ENCODE assay signal across 9 cellular contexts in genomic region chr12:92444763-92445162, GRCh38.
A peak's percentile ranks its signal among the peaks of the same experiment; 100 is the strongest.
DNase-seq lines count a peak whose midpoint lies in the region; ATAC-seq and TF ChIP-seq lines count a peak whose summit lies in the region.
"Had no signal": no experiment of that assay in that cellular context is flagged by ENCODE, and none has a peak within 500 bp of the region (broad histone marks: within the 10 kb centered on the region; RNA-seq: fewer than 3 reads in every experiment).

No MANE protein-coding gene starts in this region.

- TF ChIP-seq CTCF in esophagus squamous epithelium (IDR thresholded peaks at IDR 0.05), result no peak

- no peak for DNase-seq in stimulated activated naive CD8-positive, alpha-beta T cell treated with anti-CD3 and anti-CD28 coated beads, Interleukin-15, amount 100 ng/mL, for 72 hours
- DNase-seq in esophagus squamous epithelium (lab: John Stamatoyannopoulos, UW) (no peak), dermis blood vessel endothelial cell (no peak), NCI-H187 treated with DMSO at 0.1 percent for 48 hours (lab: John Stamatoyannopoulos, UW) (no peak), kidney tubule cell (ENCODE audit: low spot score) (no peak)
- DNase-seq in stimulated activated CD4-positive, alpha-beta T cell treated with anti-CD3 and anti-CD28 coated beads, Interleukin-4, amount 100 ng/mL, for 1 hour, result no peak

- H3K36me3 Mint-ChIP-seq in stimulated activated naive CD8-positive, alpha-beta T cell treated with anti-CD3 and anti-CD28 coated beads, Interleukin-15, Interleukin-2, amounts not matched to agents 100 ng/mL and 50 ng/mL, for 24 hours (ENCODE audit: low read depth), result peaks cover 14% of the 10 kb centered on the region

- H3K9me3 ChIP-seq in esophagus squamous epithelium, result no peaks in the 10 kb centered on the region

- peaks cover 31% of the 10 kb centered on the region for H3K9me3 Mint-ChIP-seq in stimulated activated naive CD8-positive, alpha-beta T cell treated with anti-CD3 and anti-CD28 coated beads, Interleukin-15, Interleukin-2, amounts not matched to agents 100 ng/mL and 50 ng/mL, for 24 hours
- H3K9me3 Mint-ChIP-seq in stimulated activated naive CD8-positive, alpha-beta T cell treated with anti-CD3 and anti-CD28 coated beads, Interleukin-15, amount 100 ng/mL, for 72 hours, result peaks cover 13 to 20% of the 10 kb centered on the region in 2 donors

- peak overlapping the region; percentile 20 for H3K4me3 Mint-ChIP-seq in stimulated activated naive CD8-positive, alpha-beta T cell treated with anti-CD3 and anti-CD28 coated beads, Interleukin-15, Interleukin-2, amounts not matched to agents 100 ng/mL and 50 ng/mL, for 24 hours
- H3K4me3 Mint-ChIP-seq in stimulated activated naive CD8-positive, alpha-beta T cell treated with anti-CD3 and anti-CD28 coated beads, Interleukin-15, amount 100 ng/mL, for 72 hours, result no peak overlapping the region

- H3K27ac ChIP-seq in esophagus squamous epithelium, result peak overlapping the region; percentile 62 to 80 (median 72)
- H3K27ac ChIP-seq: VCaP had no signal

- H3K27ac Mint-ChIP-seq in stimulated activated naive CD8-positive, alpha-beta T cell treated with anti-CD3 and anti-CD28 coated beads, Interleukin-15, Interleukin-2, amounts not matched to agents 100 ng/mL and 50 ng/mL, for 24 hours, result peak overlapping the region; percentile 75
- no peak overlapping the region for H3K27ac Mint-ChIP-seq in stimulated activated naive CD8-positive, alpha-beta T cell treated with anti-CD3 and anti-CD28 coated beads, Interleukin-15, amount 100 ng/mL, for 72 hours

- no peaks in the 10 kb centered on the region for H3K27me3 ChIP-seq in esophagus squamous epithelium

- H3K27me3 Mint-ChIP-seq in stimulated activated naive CD8-positive, alpha-beta T cell treated with anti-CD3 and anti-CD28 coated beads, Interleukin-15, Interleukin-2, amounts not matched to agents 100 ng/mL and 50 ng/mL, for 24 hours, result no peaks in the 10 kb centered on the region
- H3K27me3 Mint-ChIP-seq in stimulated activated naive CD8-positive, alpha-beta T cell treated with anti-CD3 and anti-CD28 coated beads, Interleukin-15, amount 100 ng/mL, for 72 hours, result no peaks in the 10 kb centered on the region

- intact Hi-C loops in esophagus squamous epithelium (cut with DNase I), result no loop called here

- WGBS in esophagus squamous epithelium, 2 donors, result 71 to 88% methylated on average over 9 of the region's 9 CpGs

- no peaks in the 10 kb centered on the region for H3K36me3 ChIP-seq in esophagus squamous epithelium

- peak in 1 of 4 donors; percentile 11 for TF ChIP-seq POLR2A in esophagus squamous epithelium (IDR thresholded peaks at IDR 0.05)

- no peak for ATAC-seq in stimulated activated naive CD8-positive, alpha-beta T cell treated with anti-CD3 and anti-CD28 coated beads, Interleukin-15, amount 100 ng/mL, for 72 hours
- peak; percentile 39 for ATAC-seq in HG03432 (IDR thresholded peaks at IDR 0.05; ENCODE audit: unreplicated experiment)

- peaks cover 65% of the 10 kb centered on the region for H3K4me1 Mint-ChIP-seq in stimulated activated naive CD8-positive, alpha-beta T cell treated with anti-CD3 and anti-CD28 coated beads, Interleukin-15, Interleukin-2, amounts not matched to agents 100 ng/mL and 50 ng/mL, for 24 hours (ENCODE audit: low read depth)
- peaks cover 43% of the 10 kb centered on the region for H3K4me1 Mint-ChIP-seq in stimulated activated naive CD8-positive, alpha-beta T cell treated with anti-CD3 and anti-CD28 coated beads, Interleukin-15, amount 100 ng/mL, for 72 hours

- H3K4me3 ChIP-seq in esophagus squamous epithelium, result no peak overlapping the region

- H3K4me1 ChIP-seq in esophagus squamous epithelium, result peaks cover 8 to 33% (median 20%) of the 10 kb centered on the region in 3 donors
